ENCODE assay signal across 21 cellular contexts in the genomic region with DNA sequence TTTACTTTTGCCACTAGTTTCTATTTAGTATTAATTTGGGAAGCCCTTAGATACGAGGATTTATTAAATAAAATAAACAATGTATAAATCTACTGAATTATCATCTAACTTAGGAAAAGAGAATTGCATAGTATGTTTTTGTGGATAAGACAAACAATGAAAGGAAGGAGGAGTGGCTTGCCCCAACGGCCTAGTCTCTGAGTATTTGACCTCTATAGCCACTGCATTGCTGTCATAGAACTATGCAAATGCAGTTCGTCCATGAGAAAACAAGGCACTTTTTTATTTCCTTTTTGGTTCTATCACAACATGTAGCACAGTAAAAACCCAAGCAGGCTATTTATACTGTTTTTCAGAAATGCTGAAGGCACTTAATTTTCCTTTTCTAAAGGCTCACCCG.
"Had no signal": no experiment of that assay in that cellular context is flagged by ENCODE, and none has a peak within 500 bp of the region (broad histone marks: within the 10 kb centered on the region; RNA-seq: fewer than 3 reads in every experiment).

No MANE protein-coding gene starts in this region.

- H3K36me3 ChIP-seq: gastrocnemius medialis, neutrophil, stomach, thyroid gland had no signal

- DNase-seq: cortex of kidney; effector CD4-positive, alpha-beta T cell; foreskin fibroblast; gastrocnemius medialis; natural killer cell; stimulated activated CD4-positive, alpha-beta T cell treated with anti-CD3 and anti-CD28 coated beads, Interleukin-12 subunit alpha, Interleukin-12 subunit beta, amount 100 ng/mL, for 4 hours; stimulated activated CD4-positive, alpha-beta T cell treated with anti-CD3 and anti-CD28 coated beads, Interleukin-1b, Interleukin-23, amount 100 ng/mL, for 48 hours; stimulated activated CD4-positive, alpha-beta T cell treated with anti-CD3 and anti-CD28 coated beads, Interleukin-4, amount 100 ng/mL, for 24 hours; stimulated activated naive CD4-positive, alpha-beta T cell treated with Interleukin-2 at 50 U/mL for 16 hours; stomach; thyroid gland; trophoblast cell had no signal

- H3K27ac ChIP-seq: epithelial cell of prostate, gastrocnemius medialis, neutrophil, parathyroid adenoma, stomach, thyroid gland had no signal

- H3K4me3 ChIP-seq: gastrocnemius medialis, lung, smooth muscle cell, stomach, thyroid gland had no signal

- H3K9ac ChIP-seq: parathyroid adenoma had no signal

- FAIRE-seq: keratinocyte had no signal

- H3K4me2 ChIP-seq: smooth muscle cell had no signal

- ATAC-seq: esophagus mucosa; gastrocnemius medialis; natural killer cell; sciatic nerve; stimulated activated effector memory CD8-positive, alpha-beta T cell treated with anti-CD3 and anti-CD28 coated beads, Interleukin-12 subunit alpha, Interleukin-12 subunit beta, amount 100 ng/mL, for 72 hours had no signal

- H3K79me2 ChIP-seq: parathyroid adenoma had no signal

- H3K27me3 ChIP-seq: gastrocnemius medialis, neutrophil, stomach, thyroid gland had no signal

- H2AFZ ChIP-seq: parathyroid adenoma had no signal

- H3K9me3 ChIP-seq: gastrocnemius medialis, neutrophil, stomach, thyroid gland had no signal

- H3K4me1 ChIP-seq: gastrocnemius medialis, parathyroid adenoma, stomach, thyroid gland had no signal
